ENCODE assay signal across 11 cellular contexts in genomic region chr1:25327864-25328790, GRCh38. TPM values are rescaled to one million over a fixed set of nuclear protein-coding genes. Genes with fewer than 3 reads are reported as not detected.
DNase-seq lines count a peak whose midpoint lies in the region; ATAC-seq and TF ChIP-seq lines count a peak whose summit lies in the region.
"Not testable (repeated sequence)": the region's sequence is repeated elsewhere in the genome, so short reads cannot be mapped to it uniquely, and the experiment has no call there.
"Had no signal": no experiment of that assay in that cellular context is flagged by ENCODE, and none has a peak within 500 bp of the region (broad histone marks: within the 10 kb centered on the region; RNA-seq: fewer than 3 reads in every experiment).

No MANE protein-coding gene starts in this region.

- H3K27me3 Mint-ChIP-seq in CD4-positive, alpha-beta T cell; T-helper 17 cell; activated CD8-positive, alpha-beta memory T cell treated with anti-CD3 and anti-CD28 coated beads, Interleukin-2, amount 10 ng/mL, durations not matched to agents 7 days and 5 days; activated naive CD8-positive, alpha-beta T cell treated with anti-CD3 and anti-CD28 coated beads, Interleukin-2, amount 50 U/mL, for 24 hours: not testable (repeated sequence)

- TF ChIP-seq CTCF in CD4-positive, alpha-beta T cell (IDR thresholded peaks at IDR 0.05); right lobe of liver (IDR thresholded peaks at IDR 0.05): not testable (repeated sequence)

- H3K4me3 Mint-ChIP-seq in CD4-positive, alpha-beta T cell; T-helper 17 cell; activated CD8-positive, alpha-beta memory T cell treated with anti-CD3 and anti-CD28 coated beads, Interleukin-2, amount 10 ng/mL, durations not matched to agents 7 days and 5 days; activated naive CD8-positive, alpha-beta T cell treated with anti-CD3 and anti-CD28 coated beads, Interleukin-2, amount 50 U/mL, for 24 hours; stimulated activated effector memory CD8-positive, alpha-beta T cell treated with anti-CD3 and anti-CD28 coated beads, Interleukin-12 subunit alpha, Interleukin-12 subunit beta, amount 100 ng/mL, for 72 hours: not testable (repeated sequence)

- not testable (repeated sequence) for H3K9me3 ChIP-seq in CD4-positive, alpha-beta T cell (ENCODE audit: control insufficient read depth, low read length); T-helper 17 cell (ENCODE audit: control insufficient read depth, low read length, poor library complexity, severe bottlenecking); right lobe of liver

- H3K4me3 ChIP-seq in right lobe of liver: not testable (repeated sequence)

- not testable (repeated sequence) for H3K27me3 ChIP-seq in CD4-positive, alpha-beta T cell (ENCODE audit: control insufficient read depth, insufficient read depth, low read length); right lobe of liver

- DNase-seq in CD4-positive, alpha-beta T cell; T-helper 17 cell; activated CD8-positive, alpha-beta memory T cell treated with anti-CD3 and anti-CD28 coated beads, Interleukin-2, amount 10 ng/mL, durations not matched to agents 7 days and 5 days; activated naive CD8-positive, alpha-beta T cell treated with anti-CD3 and anti-CD28 coated beads, Interleukin-2, amount 50 U/mL, for 24 hours; Right ventricle myocardium inferior (ENCODE audit: missing footprints); right lobe of liver; stimulated activated effector memory CD8-positive, alpha-beta T cell treated with anti-CD3 and anti-CD28 coated beads, Interleukin-12 subunit alpha, Interleukin-12 subunit beta, amount 100 ng/mL, for 72 hours (ENCODE audit: low spot score in 2 of 2): not testable (repeated sequence)

- peaks cover 17% of the 10 kb centered on the region for H3K36me3 Mint-ChIP-seq in CD4-positive, alpha-beta T cell (ENCODE audit: low read depth)
- not testable (repeated sequence) for H3K36me3 Mint-ChIP-seq in T-helper 17 cell (ENCODE audit: low read depth); activated CD8-positive, alpha-beta memory T cell treated with anti-CD3 and anti-CD28 coated beads, Interleukin-2, amount 10 ng/mL, durations not matched to agents 7 days and 5 days; activated naive CD8-positive, alpha-beta T cell treated with anti-CD3 and anti-CD28 coated beads, Interleukin-2, amount 50 U/mL, for 24 hours (ENCODE audit: low read depth)
- peaks cover 18% of the 10 kb centered on the region for H3K36me3 Mint-ChIP-seq in stimulated activated effector memory CD8-positive, alpha-beta T cell treated with anti-CD3 and anti-CD28 coated beads, Interleukin-12 subunit alpha, Interleukin-12 subunit beta, amount 100 ng/mL, for 72 hours

- intact Hi-C loops in CD4-positive, alpha-beta T cell (cut with DNase I, micrococcal nuclease); Right ventricle myocardium inferior (cut with DNase I); right lobe of liver (cut with DNase I): not testable (repeated sequence)

- not testable (repeated sequence) for H3K9me3 Mint-ChIP-seq in CD4-positive, alpha-beta T cell; activated CD8-positive, alpha-beta memory T cell treated with anti-CD3 and anti-CD28 coated beads, Interleukin-2, amount 10 ng/mL, durations not matched to agents 7 days and 5 days (ENCODE audit: low read depth); activated naive CD8-positive, alpha-beta T cell treated with anti-CD3 and anti-CD28 coated beads, Interleukin-2, amount 50 U/mL, for 24 hours; stimulated activated effector memory CD8-positive, alpha-beta T cell treated with anti-CD3 and anti-CD28 coated beads, Interleukin-12 subunit alpha, Interleukin-12 subunit beta, amount 100 ng/mL, for 72 hours

- H3K27ac ChIP-seq in CD4-positive, alpha-beta T cell (ENCODE audit: low read depth, low read length); right lobe of liver: not testable (repeated sequence)

- POLR2A ChIA-PET in CD4-positive, alpha-beta T cell (lab: Charles Lee): not testable (repeated sequence)

- TF ChIP-seq POLR2A in right lobe of liver (IDR thresholded peaks at IDR 0.05): not testable (repeated sequence)

- not testable (repeated sequence) for H3K27ac Mint-ChIP-seq in CD4-positive, alpha-beta T cell; activated CD8-positive, alpha-beta memory T cell treated with anti-CD3 and anti-CD28 coated beads, Interleukin-2, amount 10 ng/mL, durations not matched to agents 7 days and 5 days; activated naive CD8-positive, alpha-beta T cell treated with anti-CD3 and anti-CD28 coated beads, Interleukin-2, amount 50 U/mL, for 24 hours; stimulated activated effector memory CD8-positive, alpha-beta T cell treated with anti-CD3 and anti-CD28 coated beads, Interleukin-12 subunit alpha, Interleukin-12 subunit beta, amount 100 ng/mL, for 72 hours
- H3K27ac Mint-ChIP-seq in T-helper 17 cell: peak overlapping the region; percentile 97

- WGBS in right lobe of liver (ENCODE audit: insufficient coverage, low coverage, low lambda C conversion rate, missing lambda C conversion rate): no CpG with 5 or more reads among the region's 17 CpGs

- H3K36me3 ChIP-seq in right lobe of liver: not testable (repeated sequence)

- CTCF ChIA-PET in CD4-positive, alpha-beta T cell (lab: Charles Lee); activated CD8-positive, alpha-beta memory T cell treated with anti-CD3 and anti-CD28 coated beads, Interleukin-2, amount 10 ng/mL, durations not matched to agents 7 days and 5 days (lab: Charles Lee): not testable (repeated sequence)

- H3K4me1 Mint-ChIP-seq in CD4-positive, alpha-beta T cell (ENCODE audit: low read depth): peaks cover 23% of the 10 kb centered on the region
- peaks cover 20% of the 10 kb centered on the region for H3K4me1 Mint-ChIP-seq in T-helper 17 cell
- peaks cover 12% of the 10 kb centered on the region for H3K4me1 Mint-ChIP-seq in activated CD8-positive, alpha-beta memory T cell treated with anti-CD3 and anti-CD28 coated beads, Interleukin-2, amount 10 ng/mL, durations not matched to agents 7 days and 5 days
- peaks cover 12% of the 10 kb centered on the region for H3K4me1 Mint-ChIP-seq in activated naive CD8-positive, alpha-beta T cell treated with anti-CD3 and anti-CD28 coated beads, Interleukin-2, amount 50 U/mL, for 24 hours
- H3K4me1 Mint-ChIP-seq in stimulated activated effector memory CD8-positive, alpha-beta T cell treated with anti-CD3 and anti-CD28 coated beads, Interleukin-12 subunit alpha, Interleukin-12 subunit beta, amount 100 ng/mL, for 72 hours: peaks cover 18% of the 10 kb centered on the region

- H3K4me1 ChIP-seq in right lobe of liver: peaks cover 0 to 11% (median 0%) of the 10 kb centered on the region in 4 donors

- peak; percentile 79 for ATAC-seq in CD4-positive, alpha-beta T cell (ENCODE audit: poor library complexity)
- ATAC-seq in T-helper 17 cell (peak; percentile 89), Right ventricle myocardium inferior (peak; percentile 56), right lobe of liver (peak in 3 of 4 donors; percentile 22 to 44 (median 36))
- ATAC-seq in activated CD8-positive, alpha-beta memory T cell treated with anti-CD3 and anti-CD28 coated beads, Interleukin-2, amount 10 ng/mL, durations not matched to agents 7 days and 5 days: peak; percentile 79
- peak; percentile 59 for ATAC-seq in activated naive CD8-positive, alpha-beta T cell treated with anti-CD3 and anti-CD28 coated beads, Interleukin-2, amount 50 U/mL, for 24 hours
- ATAC-seq in stimulated activated effector memory CD8-positive, alpha-beta T cell treated with anti-CD3 and anti-CD28 coated beads, Interleukin-12 subunit alpha, Interleukin-12 subunit beta, amount 100 ng/mL, for 72 hours: peak; percentile 96

RNA-seq across cellular contexts. Expression of gene TMEM50A, which starts 10.0 kb away (rescaled TPM):
- 10 to 100 TPM; 82.6 to 83.1 TPM for total RNA-seq in CD4-positive, alpha-beta T cell
- total RNA-seq in T-helper 17 cell (100 to 1,000 TPM in 1 of 2 donors, 10 to 100 TPM in 1; 99.8 to 144 TPM), Right ventricle myocardium inferior (70.5 TPM), right lobe of liver (10 to 100 TPM; 22.2 to 43.1 (median 36.4) TPM)
- total RNA-seq in activated CD8-positive, alpha-beta memory T cell treated with anti-CD3 and anti-CD28 coated beads, Interleukin-2, amount 10 ng/mL, durations not matched to agents 7 days and 5 days: 100 to 1,000 TPM; 130 to 162 TPM

RNA-seq across cellular contexts. Expression of gene RHD, which starts 55.8 kb away (rescaled TPM):
- total RNA-seq in CD4-positive, alpha-beta T cell: not detected
- total RNA-seq in T-helper 17 cell: 1 to 10 TPM in 1 of 2 donors, under 1 TPM in 1; 0.20 to 5.0 TPM
- total RNA-seq in activated CD8-positive, alpha-beta memory T cell treated with anti-CD3 and anti-CD28 coated beads, Interleukin-2, amount 10 ng/mL, durations not matched to agents 7 days and 5 days: not detected
- total RNA-seq in Right ventricle myocardium inferior: not detected
- total RNA-seq in right lobe of liver: under 1 TPM in 3 of 6 experiments, not detected in 3; 0.22 to 0.58 (median 0.51) TPM
- total RNA-seq: H1, IMR-90, PC-9, RPMI7951 had no signal

Comparison
In these comparisons a context has a peak if more than half of its experiments do, and no peak if none do; other contexts are left out.
1. ATAC-seq: peak in every context shown above with its lines; median percentile 96 in stimulated activated effector memory CD8-positive, alpha-beta T cell treated with anti-CD3 and anti-CD28 coated beads, Interleukin-12 subunit alpha, Interleukin-12 subunit beta, amount 100 ng/mL, for 72 hours; 89 in T-helper 17 cell; 79 in CD4-positive, alpha-beta T cell; 79 in activated CD8-positive, alpha-beta memory T cell treated with anti-CD3 and anti-CD28 coated beads, Interleukin-2, amount 10 ng/mL, durations not matched to agents 7 days and 5 days; 59 in activated naive CD8-positive, alpha-beta T cell treated with anti-CD3 and anti-CD28 coated beads, Interleukin-2, amount 50 U/mL, for 24 hours; 56 in Right ventricle myocardium inferior; 36 in right lobe of liver.